ENCODE assay signal across 8 cellular contexts in genomic region chrX:149630681-149631292, GRCh38. TPM values are rescaled to one million over a fixed set of nuclear protein-coding genes. Genes with fewer than 3 reads are reported as not detected.
A peak's percentile ranks its signal among the peaks of the same experiment; 100 is the strongest.
DNase-seq lines count a peak whose midpoint lies in the region; ATAC-seq and TF ChIP-seq lines count a peak whose summit lies in the region.

No MANE protein-coding gene starts in this region.

- H3K36me3 ChIP-seq in PC-3 (ENCODE audit: low read depth, low read length) = no peaks in the 10 kb centered on the region
- H3K36me3 ChIP-seq in duodenal mucosa (ENCODE audit: control insufficient read depth in 1 of 2, insufficient read depth in 2 of 2, low read length in 2 of 2) = no peaks in the 10 kb centered on the region
- no peaks in the 10 kb centered on the region for H3K36me3 ChIP-seq in tibial nerve

- no peak for TF ChIP-seq EP300 in tibial nerve (IDR thresholded peaks at IDR 0.05)

- peak overlapping the region; percentile 84 for H3K4me3 Mint-ChIP-seq in activated T-cell treated with anti-CD3 and anti-CD28 coated beads, Interleukin-2, amount 50 U/mL, for 24 hours

- POLR2A ChIA-PET in PC-3 (lab: Charles Lee; ENCODE audit: unreplicated experiment) = no interaction called here

- peaks cover 4% of the 10 kb centered on the region; the same call in 1 of the 2 replicates for H4K20me1 ChIP-seq in PC-3 (ENCODE audit: low read length)

- peak; percentile 19; the same call in 1 of the 2 replicates for TF ChIP-seq CTCF in PC-3 (conservative IDR thresholded peaks at IDR 0.05; ENCODE audit: low read depth, low read length)
- no peak for TF ChIP-seq CTCF in tibial nerve (IDR thresholded peaks at IDR 0.05)

- BruUV-seq in PC-3 (replicated peaks; lab: Mats Ljungman, UMichigan) = TSS peak; percentile 26

- peak overlapping the region; percentile 95 for H3K4me3 ChIP-seq in PC-3 (ENCODE audit: low read length)
- peak overlapping the region; percentile 79 to 80 for H3K4me3 ChIP-seq in duodenal mucosa (ENCODE audit: low read depth in 1 of 2, low read length in 2 of 2)
- H3K4me3 ChIP-seq in tibial nerve = peak overlapping the region; percentile 53 to 86 (median 61)

- H3K27me3 Mint-ChIP-seq in activated T-cell treated with anti-CD3 and anti-CD28 coated beads, Interleukin-2, amount 50 U/mL, for 24 hours = peaks cover 33% of the 10 kb centered on the region

- peak overlapping the region; percentile 73 for H3K9ac ChIP-seq in PC-3 (ENCODE audit: low read length)
- H3K9ac ChIP-seq in duodenal mucosa (ENCODE audit: low read depth in 1 of 2, low read length in 2 of 2) = peak overlapping the region; percentile 54 to 56

- no peaks in the 10 kb centered on the region for H3K9me2 ChIP-seq in PC-3 (replicated peaks; ENCODE audit: low read length)

- CTCF ChIA-PET in PC-3 (lab: Charles Lee) = no interaction called here

- 5 to 35% methylated on average over 17 of the region's 17 CpGs for WGBS in tibial nerve, 2 donors

- H3K4me2 ChIP-seq in PC-3 (ENCODE audit: low read length) = peak overlapping the region; percentile 95

- no peaks in the 10 kb centered on the region for H3K9me3 ChIP-seq in PC-3 (ENCODE audit: low read length)
- no peaks in the 10 kb centered on the region for H3K9me3 ChIP-seq in duodenal mucosa (ENCODE audit: control insufficient read depth in 1 of 2, low read length in 2 of 2)
- H3K9me3 ChIP-seq in tibial nerve = no peaks in the 10 kb centered on the region

- H3F3A ChIP-seq in PC-3 (ENCODE audit: low read length, unreplicated experiment) = no peaks in the 10 kb centered on the region

- H3K4me1 ChIP-seq in PC-3 (ENCODE audit: insufficient read depth, low read length) (peaks cover 21% of the 10 kb centered on the region), duodenal mucosa (ENCODE audit: control insufficient read depth in 1 of 2, insufficient read depth in 2 of 2, low read length in 2 of 2) (peaks cover 13 to 16% of the 10 kb centered on the region in 2 donors), tibial nerve (peaks cover 0 to 19% (median 0%) of the 10 kb centered on the region in 4 donors)

- no peaks in the 10 kb centered on the region for H3K27me3 ChIP-seq in PC-3 (ENCODE audit: low read length)
- H3K27me3 ChIP-seq in duodenal mucosa (ENCODE audit: control insufficient read depth in 1 of 2, insufficient read depth in 2 of 2, low read length in 2 of 2) = no peaks in the 10 kb centered on the region
- no peaks in the 10 kb centered on the region for H3K27me3 ChIP-seq in tibial nerve

- peaks cover 48% of the 10 kb centered on the region for H3K79me2 ChIP-seq in PC-3 (ENCODE audit: low read length)

- no peak overlapping the region for H3K27ac ChIP-seq in PC-3 (ENCODE audit: low read length)
- no peak overlapping the region for H3K27ac ChIP-seq in duodenal mucosa (ENCODE audit: low read depth, low read length)
- H3K27ac ChIP-seq in tibial nerve = peak overlapping the region in 3 of 4 donors; percentile 65 to 82 (median 70)

- peak; percentile 65 for ATAC-seq in PC-3

- peak overlapping the region; percentile 60 for H3K27ac Mint-ChIP-seq in activated T-cell treated with anti-CD3 and anti-CD28 coated beads, Interleukin-2, amount 50 U/mL, for 24 hours

- intact Hi-C loops in PC-3 (cut with micrococcal nuclease) = no loop called here

- H2AFZ ChIP-seq in PC-3 (ENCODE audit: low read length) = peak overlapping the region; percentile 95

- H3K36me3 Mint-ChIP-seq in activated T-cell treated with anti-CD3 and anti-CD28 coated beads, Interleukin-2, amount 50 U/mL, for 24 hours (ENCODE audit: low read depth) = peaks cover 3% of the 10 kb centered on the region

- no peaks in the 10 kb centered on the region for H3K9me3 Mint-ChIP-seq in activated T-cell treated with anti-CD3 and anti-CD28 coated beads, Interleukin-2, amount 50 U/mL, for 24 hours

- no peak for DNase-seq in activated T-cell treated with anti-CD3 and anti-CD28 coated beads, Interleukin-2, amount 50 U/mL, for 24 hours
- DNase-seq in activated T-cell treated with anti-CD3 and anti-CD28 coated beads for 4 hours (no peak), PC-3 (peak; percentile 42), medulla oblongata (ENCODE audit: extremely low spot score) (peak; percentile 10), tibial nerve (ENCODE audit: low spot score in 2 of 2) (no peak), SKM-1 treated with dmso at 0.1 percent for 144 hours (lab: John Stamatoyannopoulos, UW; ENCODE audit: unreplicated experiment) (no peak), NCI-H2081 treated with DMSO at 0.1 percent for 48 hours (lab: John Stamatoyannopoulos, UW) (no peak)

- peaks cover 38% of the 10 kb centered on the region for H3K4me1 Mint-ChIP-seq in activated T-cell treated with anti-CD3 and anti-CD28 coated beads, Interleukin-2, amount 50 U/mL, for 24 hours (ENCODE audit: low read depth)

- no peak for TF ChIP-seq POLR2A in tibial nerve (IDR thresholded peaks at IDR 0.05)

RNA-seq across cellular contexts. Expression of gene TMEM185A, which starts 0.8 kb away (rescaled TPM):
- total RNA-seq in PC-3 (2014; rRNA removed) = 13.1 and 14.9 TPM in 2 replicates
- total RNA-seq in tibial nerve = 10 to 100 TPM; 14.7 to 29.1 (median 21.5) TPM

RNA-seq across cellular contexts. Expression of gene HSFX2, which starts 35.7 kb away (rescaled TPM):
- total RNA-seq in PC-3 (2014; rRNA removed) (not detected in 2 replicates), tibial nerve (1 to 10 TPM in 2 of 4 donors, not detected in 2; 1.2 to 3.3 TPM)

RNA-seq across cellular contexts. Expression of gene MAGEA9B, which starts 43.5 kb away (rescaled TPM):
- total RNA-seq in PC-3 (2014; rRNA removed) = not detected in 2 replicates
- total RNA-seq in tibial nerve = not detected

Comparison
In these comparisons a context has a peak if more than half of its experiments do, and no peak if none do; other contexts are left out.
1. DNase-seq: peak in PC-3 (single experiment) and medulla oblongata (single experiment); none in activated T-cell treated with anti-CD3 and anti-CD28 coated beads, Interleukin-2, amount 50 U/mL, for 24 hours (single experiment), activated T-cell treated with anti-CD3 and anti-CD28 coated beads for 4 hours (single experiment), tibial nerve (0 of 2), SKM-1 treated with dmso at 0.1 percent for 144 hours (single experiment) and NCI-H2081 treated with DMSO at 0.1 percent for 48 hours (single experiment).
2. H3K27ac ChIP-seq: peak in tibial nerve (3 of 4); none in PC-3 (single experiment) and duodenal mucosa (single experiment).
3. Peak in every context shown above with its lines, with median percentiles within 50 percentile points of each other: H3K4me3 ChIP-seq.